In the genomic region with DNA sequence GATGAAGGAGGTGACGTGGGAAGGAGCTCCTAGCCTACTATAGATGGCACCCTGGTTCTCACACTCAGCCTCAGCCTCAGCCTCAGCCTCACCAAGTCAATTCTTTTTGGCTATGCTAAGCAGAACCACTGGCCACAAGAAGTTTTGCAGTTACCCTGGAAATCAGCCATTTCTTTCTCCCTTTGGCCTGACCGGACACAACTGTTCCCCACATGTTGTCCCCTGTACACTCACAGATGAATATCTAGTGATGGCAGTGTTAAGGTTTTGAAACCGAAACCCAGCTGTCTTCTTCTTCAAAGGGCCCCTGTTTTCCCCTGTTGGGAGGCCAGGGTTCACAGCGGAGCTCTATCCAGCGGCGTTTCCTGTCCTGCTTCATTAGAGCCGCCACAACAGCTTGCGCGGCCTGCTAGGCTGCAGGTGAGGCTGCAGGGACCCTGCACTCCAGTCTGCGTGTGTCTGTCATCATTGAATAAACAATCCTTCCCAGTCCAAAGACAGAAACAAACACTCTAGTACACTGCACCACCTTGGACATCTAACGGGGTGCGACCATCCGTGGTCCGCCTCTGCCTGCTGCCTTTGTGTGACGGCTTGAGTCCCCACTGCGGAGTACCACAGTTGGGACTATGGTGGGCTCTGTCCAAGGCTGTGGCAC, we compare ENCODE assay signal across 1 cellular context.
TF ChIP-seq lines count a peak whose summit lies in the region.

No MANE protein-coding gene starts in this region.

TF ChIP-seq in IMR-90, 13 proteins besides CTCF, POLR2A, EP300 and RAD21 (continued from another document):
- TF ChIP-seq, protein P1, sequence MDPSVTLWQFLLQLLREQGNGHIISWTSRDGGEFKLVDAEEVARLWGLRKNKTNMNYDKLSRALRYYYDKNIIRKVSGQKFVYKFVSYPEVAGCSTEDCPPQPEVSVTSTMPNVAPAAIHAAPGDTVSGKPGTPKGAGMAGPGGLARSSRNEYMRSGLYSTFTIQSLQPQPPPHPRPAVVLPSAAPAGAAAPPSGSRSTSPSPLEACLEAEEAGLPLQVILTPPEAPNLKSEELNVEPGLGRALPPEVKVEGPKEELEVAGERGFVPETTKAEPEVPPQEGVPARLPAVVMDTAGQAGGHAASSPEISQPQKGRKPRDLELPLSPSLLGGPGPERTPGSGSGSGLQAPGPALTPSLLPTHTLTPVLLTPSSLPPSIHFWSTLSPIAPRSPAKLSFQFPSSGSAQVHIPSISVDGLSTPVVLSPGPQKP (IDR thresholded peaks at IDR 0.05; ENCODE audit: borderline replicate concordance, low read depth, low read length), result no peak
- TF ChIP-seq RFX5 (IDR thresholded peaks at IDR 0.05; ENCODE audit: low read depth, low read length) (no peak), SMC3 (IDR thresholded peaks at IDR 0.05; ENCODE audit: low read depth, low read length) (no peak), BHLHE40 (IDR thresholded peaks at IDR 0.05; ENCODE audit: low read depth, low read length) (no peak)
TF ChIP-seq in IMR-90: peak in this region for 0.
